Comparison of ENCODE assay signal across 8 cellular contexts in genomic region chr20:58851969-58852458, GRCh38. TPM values are rescaled to one million over a fixed set of nuclear protein-coding genes. Genes with fewer than 3 reads are reported as not detected.
DNase-seq lines count a peak whose midpoint lies in the region; ATAC-seq, FAIRE-seq and TF ChIP-seq lines count a peak whose summit lies in the region.

No MANE protein-coding gene starts in this region.

- BruUV-seq in GM12878 (replicated peaks; lab: Mats Ljungman, UMichigan): no TSS peak

- no peak overlapping the region for H3K18ac ChIP-seq in mesenchymal stem cell (ENCODE audit: low read depth in 1 of 2, low read length in 2 of 2)

- H2BK120ac ChIP-seq in mesenchymal stem cell (ENCODE audit: low read depth, low read length): no peak overlapping the region

- no peak overlapping the region for H3K4ac ChIP-seq in mesenchymal stem cell (ENCODE audit: low read depth in 1 of 2, low read length in 2 of 2)

- SMC1A ChIA-PET in GM12878 (lab: Charles Lee; ENCODE audit: uncharacterized antibody, unreplicated experiment): interaction anchor here (0.9 to 1.3 kb wide), 2 partner anchors 18 to 617 kb away, joined by 3 to 4 read pairs; no protein-coding TSS in a partner anchor

- peaks cover 62% of the 10 kb centered on the region for H3K4me1 Mint-ChIP-seq in activated naive CD4-positive, alpha-beta T cell treated with anti-CD3 and anti-CD28 coated beads, Interleukin-2, amount 10 ng/mL, durations not matched to agents 7 days and 5 days

- intact Hi-C loops in GM12878 (cut with micrococcal nuclease; ENCODE audit: unreplicated experiment): loop anchor here (5.0 kb wide), 2 partner anchors 200 to 615 kb away; partner anchors contain the start of gene STX16
- intact Hi-C loops in tibial artery (cut with DNase I; ENCODE audit: low total_unique reads): no loop called here

- no peak overlapping the region for H2BK5ac ChIP-seq in mesenchymal stem cell (ENCODE audit: low read depth, low read length, poor library complexity, severe bottlenecking)

- H3K36me3 ChIP-seq in GM12878 (ENCODE audit: control insufficient read depth in 2 of 2, insufficient read depth in 2 of 2, low read length in 1 of 2) (no peaks in the 10 kb centered on the region), mesenchymal stem cell (ENCODE audit: control insufficient read depth in 1 of 2, insufficient read depth in 2 of 2, low read depth in 1 of 2, low read length in 2 of 2) (no peaks in the 10 kb centered on the region), tibial artery (no peaks in the 10 kb centered on the region)

- H3K36me3 Mint-ChIP-seq in activated naive CD4-positive, alpha-beta T cell treated with anti-CD3 and anti-CD28 coated beads, Interleukin-2, amount 10 ng/mL, durations not matched to agents 7 days and 5 days: no peaks in the 10 kb centered on the region
- H3K36me3 Mint-ChIP-seq in activated naive CD4-positive, alpha-beta T cell treated with anti-CD3 and anti-CD28 coated beads, Interleukin-2, amount 50 U/mL, for 72 hours: peaks cover 7 to 18% of the 10 kb centered on the region in 2 donors

- TF ChIP-seq RAD21 in GM12878 (IDR thresholded peaks at IDR 0.05; ENCODE audit: insufficient read depth, low read depth, low read length): no peak

- no peak overlapping the region for H4K91ac ChIP-seq in mesenchymal stem cell (ENCODE audit: low read length)

- H3K27ac Mint-ChIP-seq in activated naive CD4-positive, alpha-beta T cell treated with anti-CD3 and anti-CD28 coated beads, Interleukin-2, amount 10 ng/mL, durations not matched to agents 7 days and 5 days: no peak overlapping the region
- H3K27ac Mint-ChIP-seq in activated naive CD4-positive, alpha-beta T cell treated with anti-CD3 and anti-CD28 coated beads, Interleukin-2, amount 50 U/mL, for 72 hours: no peak overlapping the region

- H2BK15ac ChIP-seq in mesenchymal stem cell (ENCODE audit: low read depth, poor library complexity, severe bottlenecking): no peak overlapping the region

- peaks cover 95% of the 10 kb centered on the region for H3K27me3 Mint-ChIP-seq in activated naive CD4-positive, alpha-beta T cell treated with anti-CD3 and anti-CD28 coated beads, Interleukin-2, amount 10 ng/mL, durations not matched to agents 7 days and 5 days

- no peak overlapping the region for H3K27ac ChIP-seq in GM12878 (ENCODE audit: control insufficient read depth, insufficient read depth)
- H3K27ac ChIP-seq in mesenchymal stem cell (ENCODE audit: low read length, poor library complexity, severe bottlenecking): no peak overlapping the region
- no peak overlapping the region for H3K27ac ChIP-seq in tibial artery

- H3K9me3 ChIP-seq in GM12878 (replicated peaks; ENCODE audit: control insufficient read depth, insufficient read depth, low read length) (no peaks in the 10 kb centered on the region; the same call in 2 of the 3 replicates), mesenchymal stem cell (ENCODE audit: control insufficient read depth, low read length) (no peaks in the 10 kb centered on the region), tibial artery (no peaks in the 10 kb centered on the region)

- H3K27me3 ChIP-seq in GM12878 (replicated peaks in 1 of 2; ENCODE audit: control insufficient read depth in 2 of 2, insufficient read depth in 2 of 2, low read length in 1 of 2) (peaks cover 0 to 3% of the 10 kb centered on the region in 2 experiments; a peak in 3 of 4 replicates), mesenchymal stem cell (ENCODE audit: control insufficient read depth in 1 of 2, insufficient read depth in 1 of 2, low read length in 2 of 2) (peaks cover 41 to 64% of the 10 kb centered on the region in 2 experiments), tibial artery (peaks cover 0 to 87% of the 10 kb centered on the region in 2 donors)

- H3K4me1 ChIP-seq in GM12878 (ENCODE audit: control insufficient read depth, insufficient read depth, low read length) (0 out of 2 replicates have a peak, but pooled peaks cover 3% of the 10 kb centered on the region), mesenchymal stem cell (ENCODE audit: control insufficient read depth, insufficient read depth, low read depth, low read length) (peaks cover 38% of the 10 kb centered on the region), tibial artery (peaks cover 0 to 32% (median 21%) of the 10 kb centered on the region in 4 donors)

- RAD21 ChIA-PET in GM12878 (lab: Charles Lee; ENCODE audit: unreplicated experiment): interaction anchor here (1.2 kb wide), 1 partner anchor 55 kb away, joined by 3 read pairs; no protein-coding TSS in a partner anchor

- H3K79me1 ChIP-seq in mesenchymal stem cell (replicated peaks; ENCODE audit: low read length, poor library complexity, severe bottlenecking): peaks cover 6% of the 10 kb centered on the region

- H2AK5ac ChIP-seq in mesenchymal stem cell (ENCODE audit: low read length, severe bottlenecking): no peak overlapping the region

- H3K14ac ChIP-seq in mesenchymal stem cell (ENCODE audit: low read length in 2 of 2): no peak overlapping the region

- no peak for TF ChIP-seq CTCF in GM12878 (IDR thresholded peaks at IDR 0.05 in 2 of 3, conservative IDR thresholded peaks at IDR 0.05 in 1 of 3; ENCODE audit: control insufficient read depth in 2 of 3, extremely low read depth in 1 of 3, insufficient read depth in 1 of 3, low read depth in 3 of 3, low read length in 3 of 3)
- no peak for TF ChIP-seq CTCF in tibial artery (IDR thresholded peaks at IDR 0.05)
- TF ChIP-seq CTCF in D721Med (IDR thresholded peaks at IDR 0.05; ENCODE audit: insufficient read depth, missing control alignments): no peak

- FAIRE-seq in GM12878 (lab: Jason Lieb, UNC): no peak
- no peak for FAIRE-seq in D721Med (lab: Jason Lieb, UNC)

- no peak for DNase-seq in activated naive CD4-positive, alpha-beta T cell treated with anti-CD3 and anti-CD28 coated beads, Interleukin-2, amount 10 ng/mL, durations not matched to agents 7 days and 5 days
- DNase-seq in activated naive CD4-positive, alpha-beta T cell treated with anti-CD3 and anti-CD28 coated beads, Interleukin-2, amount 50 U/mL, for 72 hours (ENCODE audit: low spot score in 2 of 2): no peak
- DNase-seq in GM12878 (ENCODE audit: low read depth, low spot score): no peak
- no peak for DNase-seq in mesenchymal stem cell
- no peak for DNase-seq in tibial artery
- no peak for DNase-seq in activated CD4-positive, CD25-positive, alpha-beta regulatory T cell (lab: John Stamatoyannopoulos, UW)
- no peak for DNase-seq in DMS79 (lab: John Stamatoyannopoulos, UW)
- no peak for DNase-seq in D721Med (ENCODE audit: insufficient read length, low spot score)

- in situ Hi-C loops in GM12878 (cut with MboI): loop anchor here (10.0 kb wide), 1 partner anchor 617 kb away; no protein-coding TSS in a partner anchor

- POLR2A ChIA-PET in GM12878 (lab: Charles Lee): interaction anchor here (0.5 kb wide), 1 partner anchor 78 kb away, joined by 5 read pairs; no protein-coding TSS in a partner anchor

- H3K4me3 ChIP-seq in GM12878: peak overlapping the region; percentile 72; the same call in 1 of the 2 replicates
- H3K4me3 ChIP-seq in mesenchymal stem cell (ENCODE audit: insufficient read depth in 1 of 2, low read depth in 1 of 2, low read length in 2 of 2): peak overlapping the region in 1 of 2 experiments; percentile 82
- peak overlapping the region; percentile 21 to 48 for H3K4me3 ChIP-seq in tibial artery

- H3K9ac ChIP-seq in GM12878 (ENCODE audit: control insufficient read depth, insufficient read depth, low read length): no peak overlapping the region
- peak overlapping the region; percentile 18 for H3K9ac ChIP-seq in mesenchymal stem cell (ENCODE audit: low read length)

- H3K23ac ChIP-seq in mesenchymal stem cell (ENCODE audit: low read length in 2 of 2): no peak overlapping the region

- H4K20me1 ChIP-seq in GM12878 (ENCODE audit: control insufficient read depth, insufficient read depth): no peaks in the 10 kb centered on the region

- TF ChIP-seq POLR2A in GM12878 (IDR thresholded peaks at IDR 0.05; ENCODE audit: low read depth, low read length): no peak

- no peak overlapping the region for H2BK12ac ChIP-seq in mesenchymal stem cell (ENCODE audit: low read length in 2 of 2)

- WGBS in GM12878 (ENCODE audit: insufficient coverage, insufficient replicate concordance, low lambda C conversion rate, missing lambda C conversion rate): 48% methylated on average over 20 of the region's 23 CpGs
- 2% methylated on average over 16 of the region's 23 CpGs for WGBS in mesenchymal stem cell

- H3K9me3 Mint-ChIP-seq in activated naive CD4-positive, alpha-beta T cell treated with anti-CD3 and anti-CD28 coated beads, Interleukin-2, amount 10 ng/mL, durations not matched to agents 7 days and 5 days: no peaks in the 10 kb centered on the region
- H3K9me3 Mint-ChIP-seq in activated naive CD4-positive, alpha-beta T cell treated with anti-CD3 and anti-CD28 coated beads, Interleukin-2, amount 50 U/mL, for 72 hours: no peaks in the 10 kb centered on the region

- ATAC-seq in activated naive CD4-positive, alpha-beta T cell treated with anti-CD3 and anti-CD28 coated beads, Interleukin-2, amount 50 U/mL, for 72 hours: no peak
- ATAC-seq in GM12878: no peak

- H3K4me2 ChIP-seq in GM12878 (ENCODE audit: control insufficient read depth, insufficient read depth): peak overlapping the region; percentile 86
- H3K4me2 ChIP-seq in mesenchymal stem cell (ENCODE audit: low read length, poor library complexity, severe bottlenecking): peak overlapping the region; percentile 82

- H3K4me3 Mint-ChIP-seq in activated naive CD4-positive, alpha-beta T cell treated with anti-CD3 and anti-CD28 coated beads, Interleukin-2, amount 10 ng/mL, durations not matched to agents 7 days and 5 days: peak overlapping the region; percentile 78

- peaks cover 7% of the 10 kb centered on the region for H3K79me2 ChIP-seq in GM12878 (ENCODE audit: control insufficient read depth, insufficient read depth, low read length)

- H2AFZ ChIP-seq in GM12878 (ENCODE audit: control insufficient read depth, low read depth, low read length) (peak overlapping the region; percentile 60), mesenchymal stem cell (ENCODE audit: low read depth, low read length) (no peak overlapping the region)

- CTCF ChIA-PET in activated naive CD4-positive, alpha-beta T cell treated with anti-CD3 and anti-CD28 coated beads, Interleukin-2, amount 10 ng/mL, durations not matched to agents 7 days and 5 days (lab: Charles Lee): interaction anchor here (0.8 to 3.8 kb wide), 7 partner anchors 12 to 371 kb away, joined by 3 to 21 read pairs (median 4); partner anchors contain the start of gene STX16
- CTCF ChIA-PET in GM12878 (lab: Yijun Ruan, JAX): interaction anchor here (0.6 to 1.4 kb wide), 4 partner anchors 18 to 617 kb away, joined by 3 read pairs; partner anchors contain the start of gene STX16

- no peak for TF ChIP-seq EP300 in GM12878 (IDR thresholded peaks at IDR 0.05; ENCODE audit: borderline replicate concordance in 1 of 2, control insufficient read depth in 1 of 2, low read depth in 2 of 2, low read length in 2 of 2)

- no peak overlapping the region for H4K8ac ChIP-seq in mesenchymal stem cell (ENCODE audit: low read length)

RNA-seq across cellular contexts. Expression of gene GNAS, which starts 0.5 kb away (rescaled TPM):
- total RNA-seq in activated naive CD4-positive, alpha-beta T cell treated with anti-CD3 and anti-CD28 coated beads, Interleukin-2, amount 50 U/mL, for 72 hours: 100 to 1,000 TPM; 624 to 863 TPM
- total RNA-seq in GM12878 (2013; cell fraction: nucleolus; rRNA removed): 232 and 244 TPM in 2 replicates
- total RNA-seq in GM12878 (2014; rRNA removed): 399 and 405 TPM in 2 replicates
- 368 and 389 TPM in 2 replicates for total RNA-seq in GM12878 (2014; rRNA removed; fragmentation: Illumina TruSeq; extraction: Trizol)
- total RNA-seq in GM12878 (2021): 792 and 818 TPM in 2 replicates
- polyA plus RNA-seq in GM12878 (2011; ENCODE audit: low read depth): 423 TPM
- 449 and 706 TPM in 2 replicates for polyA plus RNA-seq in GM12878 (2011; rRNA removed)
- polyA plus RNA-seq in GM12878 (2011; cell fraction: cytosol; rRNA removed): 1,135 and 2,097 TPM in 2 replicates
- 809 and 1,021 TPM in 2 replicates for polyA plus RNA-seq in GM12878 (2011; cell fraction: nucleus; rRNA removed)
- polyA plus RNA-seq in GM12878 (2012): 750 and 915 TPM in 2 replicates
- 838 and 950 TPM in 2 replicates for polyA plus RNA-seq in GM12878 (2014; fragmentation: Illumina TruSeq; extraction: Trizol)
- 100 to 1,000 TPM; 242 to 344 TPM for polyA plus RNA-seq in GM12878 (2014; fragmentation: Nextera tagmentation; extraction: Ambion mirVana)
- 625 and 680 TPM in 2 replicates for polyA plus RNA-seq in GM12878 (2014; rRNA removed)
- polyA plus RNA-seq in GM12878 (2016; fragmentation: Nextera tagmentation; extraction: Ambion mirVana): 100 to 1,000 TPM; 209 to 261 TPM
- polyA minus RNA-seq in GM12878 (2011; rRNA and poly(A)+ RNA removed): 1,102 and 1,227 TPM in 2 replicates
- 416 and 532 TPM in 2 replicates for polyA minus RNA-seq in GM12878 (2011; cell fraction: cytosol; rRNA and poly(A)+ RNA removed)
- 176 and 287 TPM in 2 replicates for polyA minus RNA-seq in GM12878 (2011; cell fraction: nucleus; rRNA and poly(A)+ RNA removed)
- polyA plus RNA-seq in mesenchymal stem cell (2013, experiment 1 of 2): 1,046 TPM
- 1,042 TPM for polyA plus RNA-seq in mesenchymal stem cell (2013, experiment 2 of 2)

RNA-seq across cellular contexts. Expression of gene GNAS-AS1, which starts 1.3 kb away (rescaled TPM):
- 1 to 10 TPM; 3.0 to 3.4 TPM for total RNA-seq in activated naive CD4-positive, alpha-beta T cell treated with anti-CD3 and anti-CD28 coated beads, Interleukin-2, amount 50 U/mL, for 72 hours
- 7.0 and 8.7 TPM in 2 replicates for total RNA-seq in GM12878 (2013; cell fraction: nucleolus; rRNA removed)
- total RNA-seq in GM12878 (2014; rRNA removed) (1.9 and 2.1 TPM in 2 replicates), GM12878 (2014; rRNA removed; fragmentation: Illumina TruSeq; extraction: Trizol) (0.74 and 0.85 TPM in 2 replicates), GM12878 (2021) (1.6 and 2.6 TPM in 2 replicates)
- polyA plus RNA-seq in GM12878 (2011; ENCODE audit: low read depth): 0.31 TPM
- polyA plus RNA-seq in GM12878 (2011; rRNA removed) (0.85 and 0.99 TPM in 2 replicates), GM12878 (2014; fragmentation: Illumina TruSeq; extraction: Trizol) (0.36 and 0.66 TPM in 2 replicates), GM12878 (2014; fragmentation: Nextera tagmentation; extraction: Ambion mirVana) (under 1 TPM; 0.06 to 0.35 TPM), GM12878 (2014; rRNA removed) (1.7 and 2.1 TPM in 2 replicates), GM12878 (2016; fragmentation: Nextera tagmentation; extraction: Ambion mirVana) (1 to 10 TPM; 1.4 to 2.7 TPM)
- polyA plus RNA-seq in GM12878 (2011; cell fraction: cytosol; rRNA removed): 0.99 and 1.7 TPM in 2 replicates
- polyA plus RNA-seq in GM12878 (2011; cell fraction: nucleus; rRNA removed): 3.7 and 4.7 TPM in 2 replicates
- polyA plus RNA-seq in GM12878 (2012): 0.45 and 0.58 TPM in 2 replicates
- 0.46 and 1.2 TPM in 2 replicates for polyA minus RNA-seq in GM12878 (2011; rRNA and poly(A)+ RNA removed)
- polyA minus RNA-seq in GM12878 (2011; cell fraction: cytosol; rRNA and poly(A)+ RNA removed): 0.62 and 0.67 TPM in 2 replicates
- polyA minus RNA-seq in GM12878 (2011; cell fraction: nucleus; rRNA and poly(A)+ RNA removed): 2.5 and 5.3 TPM in 2 replicates
- polyA plus RNA-seq in mesenchymal stem cell (2013, experiment 1 of 2): 0.26 TPM
- 0.26 TPM for polyA plus RNA-seq in mesenchymal stem cell (2013, experiment 2 of 2)
